Comparison of ENCODE assay signal across 13 cellular contexts in the genomic region with DNA sequence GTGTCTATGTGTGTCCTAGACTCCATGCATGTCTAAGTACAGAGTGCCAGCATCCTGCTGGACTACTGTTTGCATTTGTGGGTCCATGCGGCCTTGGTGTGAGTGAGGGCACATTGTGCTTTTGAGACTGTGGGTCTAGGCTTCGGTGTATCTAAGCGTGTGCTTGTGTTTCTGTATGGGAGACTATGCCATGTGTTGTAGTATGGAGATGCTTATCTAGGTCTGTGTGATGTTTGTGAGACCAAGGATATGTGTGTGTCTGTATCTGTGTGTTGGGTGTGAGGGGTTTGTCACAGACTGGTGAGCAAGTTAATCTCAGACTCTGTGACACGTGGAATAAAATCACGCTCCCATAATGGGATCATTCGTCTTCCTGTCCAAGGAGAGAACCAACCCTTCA. TPM values are rescaled to one million over a fixed set of nuclear protein-coding genes. Genes with fewer than 3 reads are reported as not detected.
A peak's percentile ranks its signal among the peaks of the same experiment; 100 is the strongest.
DNase-seq lines count a peak whose midpoint lies in the region; ATAC-seq and TF ChIP-seq lines count a peak whose summit lies in the region.
"Had no signal": no experiment of that assay in that cellular context is flagged by ENCODE, and none has a peak within 500 bp of the region (broad histone marks: within the 10 kb centered on the region; RNA-seq: fewer than 3 reads in every experiment).

No MANE protein-coding gene starts in this region.

- H3K27ac ChIP-seq in A673 (ENCODE audit: low read depth, low read length, poor library complexity, severe bottlenecking) (peak overlapping the region; percentile 59), RWPE2 (ENCODE audit: poor library complexity, severe bottlenecking) (peak overlapping the region; percentile 52), right cardiac atrium (ENCODE audit: low read length) (peak overlapping the region; percentile 61)

- H3K4me2 ChIP-seq in skeletal muscle satellite cell (ENCODE audit: low read length) = peak overlapping the region; percentile 6

- H3K9ac ChIP-seq in skeletal muscle satellite cell (ENCODE audit: low read depth, low read length) = peak overlapping the region; percentile 9

- H3K4me3 ChIP-seq in A673 (ENCODE audit: low read depth, low read length, poor library complexity, severe bottlenecking) (no peak overlapping the region), RWPE2 (ENCODE audit: severe bottlenecking) (no peak overlapping the region), right cardiac atrium (ENCODE audit: low read length) (no peak overlapping the region), skeletal muscle satellite cell (ENCODE audit: low read length) (no peak overlapping the region), HAP-1 (no peak overlapping the region)

- DNase-seq in A673 (ENCODE audit: low spot score) (no peak), RWPE2 (ENCODE audit: low spot score) (no peak), right cardiac atrium (no peak), NCI-H2107 (lab: John Stamatoyannopoulos, UW) (no peak), HAP-1 (ENCODE audit: low spot score in 2 of 2) (no peak)
- DNase-seq: activated CD8-positive, alpha-beta memory T cell treated with anti-CD3 and anti-CD28 coated beads for 24 hours; activated effector memory CD4-positive, alpha-beta T cell treated with anti-CD3 and anti-CD28 coated beads, Interleukin-2, amount 50 U/mL, for 16 hours; effector memory CD4-positive, alpha-beta T cell; stimulated activated naive B cell treated with anti-CD40 and anti-IgM and Interleukin-4, amounts not matched to agents 10 μg/mL and 1 μg/mL and 100 μg/mL, for 72 hours had no signal

- intact Hi-C loops in A673 (cut with micrococcal nuclease; ENCODE audit: unreplicated experiment) = no loop called here
- intact Hi-C loops in right cardiac atrium (cut with DNase I) = no loop called here

- CTCF ChIA-PET in A673 (lab: Charles Lee) = no interaction called here

- POLR2A ChIA-PET in A673 (lab: Charles Lee; ENCODE audit: low non-redundant PET) = no interaction called here

- H3K4me1 ChIP-seq in A673 (ENCODE audit: insufficient read depth, low read length, poor library complexity, severe bottlenecking) (peaks cover 57% of the 10 kb centered on the region), RWPE2 (ENCODE audit: insufficient read depth, poor library complexity, severe bottlenecking) (peaks cover 24% of the 10 kb centered on the region), right cardiac atrium (ENCODE audit: control insufficient read depth, insufficient read depth, low read length) (peaks cover 52% of the 10 kb centered on the region), skeletal muscle satellite cell (ENCODE audit: control insufficient read depth, insufficient read depth, low read length) (peaks cover 55% of the 10 kb centered on the region), HAP-1 (peaks cover 3% of the 10 kb centered on the region; the same call in 1 of the 2 replicates)

- H3K36me3 ChIP-seq in A673 (ENCODE audit: insufficient read depth, low read length, poor library complexity, severe bottlenecking) (no peaks in the 10 kb centered on the region), RWPE2 (ENCODE audit: low read depth) (peaks cover 21% of the 10 kb centered on the region), skeletal muscle satellite cell (ENCODE audit: insufficient read depth, low read length) (peaks cover 9% of the 10 kb centered on the region), HAP-1 (replicated peaks) (no peaks in the 10 kb centered on the region)

- ATAC-seq in RWPE2 (ENCODE audit: low read depth) (no peak), right cardiac atrium (no peak), HG02852 (IDR thresholded peaks at IDR 0.05; ENCODE audit: unreplicated experiment) (no peak), GM21367 (IDR thresholded peaks at IDR 0.05; ENCODE audit: unreplicated experiment) (no peak)
- ATAC-seq: stimulated activated naive B cell treated with anti-CD40 and anti-IgM and Interleukin-4, amounts not matched to agents 10 μg/mL and 1 μg/mL and 100 μg/mL, for 72 hours; WTC11 had no signal

- 48% methylated on average over 6 of the region's 6 CpGs for WGBS in right cardiac atrium

- TF ChIP-seq CTCF in A673 (conservative IDR thresholded peaks at IDR 0.05; ENCODE audit: low read depth, low read length) = no peak
- TF ChIP-seq CTCF in RWPE2 (IDR thresholded peaks at IDR 0.05; ENCODE audit: poor library complexity, severe bottlenecking) = no peak

- H3K27me3 ChIP-seq in A673 (replicated peaks; ENCODE audit: insufficient read depth, low read depth, low read length, poor library complexity) (no peaks in the 10 kb centered on the region), RWPE2 (ENCODE audit: insufficient read depth, poor library complexity, severe bottlenecking) (no peaks in the 10 kb centered on the region), right cardiac atrium (ENCODE audit: control insufficient read depth, insufficient read depth) (no peaks in the 10 kb centered on the region), skeletal muscle satellite cell (ENCODE audit: control insufficient read depth, insufficient read depth, low read length) (no peaks in the 10 kb centered on the region), HAP-1 (ENCODE audit: low read depth) (no peaks in the 10 kb centered on the region)

- no peaks in the 10 kb centered on the region for H3K9me3 ChIP-seq in A673 (ENCODE audit: low read depth, low read length, poor library complexity, severe bottlenecking)
- H3K9me3 ChIP-seq in RWPE2 (ENCODE audit: severe bottlenecking) = no peaks in the 10 kb centered on the region
- H3K9me3 ChIP-seq in right cardiac atrium (ENCODE audit: control insufficient read depth, low read length) = no peaks in the 10 kb centered on the region
- H3K9me3 ChIP-seq in skeletal muscle satellite cell (replicated peaks; ENCODE audit: low read length) = no peaks in the 10 kb centered on the region
- no peaks in the 10 kb centered on the region for H3K9me3 ChIP-seq in HAP-1

- in situ Hi-C loops in HAP-1 (cut with MboI; ENCODE audit: low sequenced_read_pairs) = no loop called here

- BruUV-seq in A673 (replicated peaks; lab: Mats Ljungman, UMichigan) = no TSS peak

RNA-seq across cellular contexts. Expression of gene AHDC1, which starts 14.5 kb away (rescaled TPM):
- total RNA-seq in A673 (2021) = 33.2 and 34.2 TPM in 2 replicates
- total RNA-seq in right cardiac atrium = 10 to 100 TPM; 40.4 to 53.5 (median 50.6) TPM
- 26.3 TPM for polyA plus RNA-seq in right cardiac atrium
- 11.6 and 11.9 TPM in 2 replicates for total RNA-seq in skeletal muscle satellite cell (2012; rRNA removed)

RNA-seq across cellular contexts. Expression of gene FGR, which starts 45.5 kb away (rescaled TPM):
- total RNA-seq in A673 (2021) (not detected in 2 replicates), right cardiac atrium (10 to 100 TPM in 1 of 4 donors, 1 to 10 TPM in 3; 3.2 to 12.6 (median 5.1) TPM)
- polyA plus RNA-seq in right cardiac atrium = 3.5 TPM
- total RNA-seq in skeletal muscle satellite cell (2012; rRNA removed) = not detected in 2 replicates
